In the genomic region with DNA sequence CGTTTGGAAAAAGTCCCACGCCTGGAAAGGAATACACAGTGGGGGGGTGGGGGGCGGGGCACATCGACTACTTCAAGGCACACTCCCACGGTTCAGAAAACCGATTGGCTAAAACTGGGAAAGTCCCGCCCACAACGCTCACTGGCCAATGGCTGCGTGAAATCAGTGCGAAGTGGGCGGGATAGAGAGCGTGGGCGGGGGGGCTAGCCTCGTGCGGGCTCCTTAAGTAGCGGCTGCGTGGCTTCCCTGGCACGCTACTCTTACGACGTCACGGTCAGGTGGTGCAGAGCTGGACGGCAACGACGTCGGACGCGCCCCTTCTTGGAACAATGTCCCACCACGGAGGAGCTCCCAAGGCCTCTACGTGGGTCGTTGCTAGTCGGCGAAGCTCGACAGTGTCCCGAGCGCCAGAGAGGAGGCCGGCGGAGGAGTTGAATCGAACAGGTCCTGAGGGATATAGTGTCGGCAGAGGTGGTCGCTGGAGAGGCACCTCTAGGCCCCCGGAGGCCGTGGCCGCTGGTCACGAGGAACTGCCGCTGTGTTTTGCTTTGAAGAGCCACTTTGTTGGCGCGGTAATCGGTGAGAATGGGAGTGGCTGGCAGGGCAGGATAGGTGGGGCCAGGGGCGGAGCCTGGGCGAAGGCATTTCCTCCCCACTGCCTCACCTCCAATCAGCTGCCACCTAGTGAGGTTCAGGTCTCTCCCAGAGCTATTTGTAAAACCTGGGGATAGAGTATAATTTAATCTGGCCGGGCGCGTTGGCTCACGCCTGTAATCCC, we compare ENCODE assay signal across 10 cellular contexts. TPM values are rescaled to one million over a fixed set of nuclear protein-coding genes. Genes with fewer than 3 reads are reported as not detected.
DNase-seq lines count a peak whose midpoint lies in the region; ATAC-seq and TF ChIP-seq lines count a peak whose summit lies in the region.
"Had no signal": no experiment of that assay in that cellular context is flagged by ENCODE, and none has a peak within 500 bp of the region (broad histone marks: within the 10 kb centered on the region; RNA-seq: fewer than 3 reads in every experiment).

A gene (plus strand): TSS at position 252 of the 778 bp plus-strand sequence. CDS start 78 bp downstream, at position 330.

- CTCF ChIA-PET in mammary epithelial cell (lab: Charles Lee; ENCODE audit: low non-redundant PET): no interaction called here

- H3K27me3 ChIP-seq in breast epithelium (no peaks in the 10 kb centered on the region), mammary epithelial cell (ENCODE audit: insufficient read depth, low read length) (no peaks in the 10 kb centered on the region), fibroblast of lung (ENCODE audit: control insufficient read depth, insufficient read depth, low read length) (no peaks in the 10 kb centered on the region), neural progenitor cell (peaks cover 2% of the 10 kb centered on the region)

- H3K9ac ChIP-seq in mammary epithelial cell (ENCODE audit: insufficient read depth, low read length): no peak within 1 kb of the TSS
- peak within 1 kb of the TSS; percentile 57 for H3K9ac ChIP-seq in fibroblast of lung (ENCODE audit: insufficient read depth, low read length)
- no peak within 1 kb of the TSS for H3K9ac ChIP-seq in neural progenitor cell

- no peaks in the 10 kb centered on the region for H3K36me3 Mint-ChIP-seq in neural progenitor cell

- H3K4me3 ChIP-seq in breast epithelium: peak within 1 kb of the TSS; percentile 22 to 58 (median 31)
- no peak within 1 kb of the TSS for H3K4me3 ChIP-seq in mammary epithelial cell (replicated peaks in 1 of 3; ENCODE audit: insufficient read depth in 1 of 3, low read depth in 2 of 3, low read length in 3 of 3)
- H3K4me3 ChIP-seq in fibroblast of lung (replicated peaks in 1 of 4; ENCODE audit: control extremely low read depth in 1 of 4, insufficient read depth in 1 of 4, low read depth in 3 of 4, low read length in 4 of 4): peak within 1 kb of the TSS in 2 of 4 experiments; percentile 32 to 40
- no peak within 1 kb of the TSS for H3K4me3 ChIP-seq in neural progenitor cell
- H3K4me3 ChIP-seq: SK-N-MC had no signal

- intact Hi-C loops in breast epithelium (cut with DNase I; ENCODE audit: low total_unique reads) (no loop called here), mammary epithelial cell (cut with micrococcal nuclease) (no loop called here)

- no peak within 1 kb of the TSS for H3K27ac Mint-ChIP-seq in neural progenitor cell
- H3K27ac Mint-ChIP-seq: nephron had no signal

- TF ChIP-seq CTCF in breast epithelium (IDR thresholded peaks at IDR 0.05) (no peak), mammary epithelial cell (conservative IDR thresholded peaks at IDR 0.05 in 1 of 2, IDR thresholded peaks at IDR 0.05 in 1 of 2; ENCODE audit: extremely low read depth in 1 of 2, insufficient read depth in 1 of 2, low read depth in 1 of 2, low read length in 2 of 2) (no peak), fibroblast of lung (conservative IDR thresholded peaks at IDR 0.05 in 1 of 2, IDR thresholded peaks at IDR 0.05 in 1 of 2; ENCODE audit: low read depth in 1 of 2, low read length in 2 of 2) (no peak), neural progenitor cell (IDR thresholded peaks at IDR 0.05) (no peak)

- in situ Hi-C loops in mammary epithelial cell (cut with MboI; ENCODE audit: low sequenced_read_pairs in 2 of 2): no loop called here

- 95% methylated on average over 17 of the region's 54 CpGs for WGBS in mammary epithelial cell (ENCODE audit: low coverage, missing lambda C conversion rate)

- H3K4me1 ChIP-seq in breast epithelium: no peaks in the 10 kb centered on the region
- H3K4me1 ChIP-seq in mammary epithelial cell (ENCODE audit: insufficient read depth, low read length): no peaks in the 10 kb centered on the region
- H3K4me1 ChIP-seq in fibroblast of lung (ENCODE audit: control insufficient read depth, extremely low read depth, insufficient read depth, low read length): no peaks in the 10 kb centered on the region
- no peaks in the 10 kb centered on the region for H3K4me1 ChIP-seq in neural progenitor cell

- H3K9me3 Mint-ChIP-seq in neural progenitor cell: no peaks in the 10 kb centered on the region
- H3K9me3 Mint-ChIP-seq: nephron had no signal

- DNase-seq in breast epithelium (ENCODE audit: low spot score in 2 of 2) (peak in 1 of 2 donors; percentile 54), mammary epithelial cell (no peak), fibroblast of lung (ENCODE audit: low read depth in 2 of 2) (peak; percentile 67 to 69), putamen (ENCODE audit: low spot score) (peak; percentile 10), neural progenitor cell (ENCODE audit: low spot score) (no peak), HT-29 (ENCODE audit: low spot score) (no peak)
- DNase-seq in activated CD4-positive, alpha-beta T cell treated with anti-CD3 and anti-CD28 coated beads for 1 hour: peak; percentile 37

- no peaks in the 10 kb centered on the region for H3K4me1 Mint-ChIP-seq in neural progenitor cell
- H3K4me1 Mint-ChIP-seq: nephron had no signal

- H3K36me3 ChIP-seq in breast epithelium: no peaks in the 10 kb centered on the region
- no peaks in the 10 kb centered on the region for H3K36me3 ChIP-seq in mammary epithelial cell (ENCODE audit: insufficient read depth, low read length)
- H3K36me3 ChIP-seq in fibroblast of lung (ENCODE audit: control insufficient read depth, insufficient read depth, low read length): no peaks in the 10 kb centered on the region
- no peaks in the 10 kb centered on the region for H3K36me3 ChIP-seq in neural progenitor cell

- BruUV-seq in mammary epithelial cell (replicated peaks; lab: Mats Ljungman, UMichigan): no TSS peak

- H2AFZ ChIP-seq in mammary epithelial cell (ENCODE audit: low read depth, low read length) (no peak within 1 kb of the TSS), fibroblast of lung (ENCODE audit: low read length) (peak within 1 kb of the TSS; percentile 18), neural progenitor cell (replicated peaks) (no peak within 1 kb of the TSS)

- H4K20me1 ChIP-seq in mammary epithelial cell (ENCODE audit: insufficient read depth, low read length) (no peaks in the 10 kb centered on the region), fibroblast of lung (ENCODE audit: control insufficient read depth, extremely low read depth, insufficient read depth, low read length) (no peaks in the 10 kb centered on the region), neural progenitor cell (ENCODE audit: low read depth) (no peaks in the 10 kb centered on the region)

- ATAC-seq in GM18907 (IDR thresholded peaks at IDR 0.05; ENCODE audit: unreplicated experiment): no peak

- H3K27me3 Mint-ChIP-seq in neural progenitor cell (ENCODE audit: insufficient read depth, low read depth): no peaks in the 10 kb centered on the region

- H3K4me3 Mint-ChIP-seq in neural progenitor cell: no peak within 1 kb of the TSS
- H3K4me3 Mint-ChIP-seq: nephron had no signal

- H3K9me3 ChIP-seq in breast epithelium: no peaks in the 10 kb centered on the region
- H3K9me3 ChIP-seq in mammary epithelial cell (replicated peaks; ENCODE audit: insufficient read depth, low read length): no peaks in the 10 kb centered on the region
- no peaks in the 10 kb centered on the region for H3K9me3 ChIP-seq in fibroblast of lung (ENCODE audit: control insufficient read depth, insufficient read depth, low read depth, low read length)
- H3K9me3 ChIP-seq in neural progenitor cell (ENCODE audit: low read depth): no peaks in the 10 kb centered on the region

- no peak for TF ChIP-seq POLR2A in breast epithelium (IDR thresholded peaks at IDR 0.05)

- no peaks in the 10 kb centered on the region for H3K79me2 ChIP-seq in mammary epithelial cell (ENCODE audit: insufficient read depth, low read length)
- no peaks in the 10 kb centered on the region for H3K79me2 ChIP-seq in fibroblast of lung (ENCODE audit: control insufficient read depth, insufficient read depth, low read length)
- no peaks in the 10 kb centered on the region for H3K79me2 ChIP-seq in neural progenitor cell (ENCODE audit: low read depth)

- dilution Hi-C loops in mammary epithelial cell (cut with HindIII; ENCODE audit: low sequenced_read_pairs): no loop called here

- H3K4me2 ChIP-seq in mammary epithelial cell (ENCODE audit: insufficient read depth, low read depth, low read length): no peak within 1 kb of the TSS
- H3K4me2 ChIP-seq in fibroblast of lung (ENCODE audit: extremely low read depth, insufficient read depth, low read length): no peak within 1 kb of the TSS
- no peak within 1 kb of the TSS for H3K4me2 ChIP-seq in neural progenitor cell

- H3K27ac ChIP-seq in breast epithelium: peak within 1 kb of the TSS; percentile 33 to 50
- no peak within 1 kb of the TSS for H3K27ac ChIP-seq in mammary epithelial cell (ENCODE audit: insufficient read depth, low read depth, low read length)
- H3K27ac ChIP-seq in fibroblast of lung (ENCODE audit: insufficient read depth, low read length): no peak within 1 kb of the TSS
- H3K27ac ChIP-seq in neural progenitor cell: no peak within 1 kb of the TSS
- H3K27ac ChIP-seq: SK-N-MC had no signal

- no peaks in the 10 kb centered on the region for H3F3A ChIP-seq in neural progenitor cell (ENCODE audit: low read depth)

RNA-seq across cellular contexts. Expression of the gene that starts here (rescaled TPM):
- total RNA-seq in breast epithelium (1 to 10 TPM; 1.5 to 5.9 (median 5.0) TPM), mammary epithelial cell (under 1 TPM in 1 of 2 donors, not detected in 1; 0.50 TPM), fibroblast of lung (2.0 and 3.1 TPM in 2 replicates), neural progenitor cell (ENCODE audit: low replicate concordance) (not detected in 2 replicates)
- polyA plus RNA-seq in mammary epithelial cell (not detected), fibroblast of lung (1.0 and 1.5 TPM in 2 replicates)
- polyA minus RNA-seq in mammary epithelial cell (not detected), fibroblast of lung (ENCODE audit: low replicate concordance) (not detected in 2 replicates)
- polyA plus RNA-seq in fibroblast of lung (2012): 0.78 and 1.0 TPM in 2 replicates
- not detected in 2 replicates for total RNA-seq in HT-29 (2014; rRNA removed; shearing (Covaris generic))

Comparison
In these comparisons a context has a peak if more than half of its experiments do, and no peak if none do; other contexts are left out.
1. H3K27ac ChIP-seq: peak in breast epithelium (2 of 2); none in mammary epithelial cell (single experiment), fibroblast of lung (single experiment) and neural progenitor cell (single experiment).
2. H3K4me3 ChIP-seq: peak in breast epithelium (3 of 3); none in mammary epithelial cell (0 of 3) and neural progenitor cell (single experiment).
3. DNase-seq: peak in activated CD4-positive, alpha-beta T cell treated with anti-CD3 and anti-CD28 coated beads for 1 hour (single experiment), fibroblast of lung (2 of 2) and putamen (single experiment); none in mammary epithelial cell (single experiment), neural progenitor cell (single experiment) and HT-29 (single experiment).